Comparison of ENCODE assay signal across 16 cellular contexts in the genomic region with DNA sequence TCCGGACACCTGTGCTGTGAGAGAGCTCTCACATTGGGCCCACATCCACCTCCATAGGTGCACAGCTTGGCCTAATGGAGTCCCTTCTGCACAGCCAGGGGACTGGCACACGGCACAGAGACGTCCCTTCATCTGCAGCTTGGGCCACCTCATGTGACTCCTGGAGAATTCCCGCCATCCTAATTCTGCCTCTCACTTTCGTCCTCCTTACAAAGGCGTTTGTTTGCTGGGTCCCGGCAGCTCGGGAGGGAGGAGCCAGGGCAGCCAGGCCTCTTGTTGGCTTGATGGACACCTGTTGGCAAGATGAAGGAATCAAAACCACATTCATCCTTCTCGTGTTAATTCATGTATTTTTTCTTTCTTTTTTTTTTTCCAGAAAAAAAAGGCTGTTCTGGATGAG.
"Had no signal": no experiment of that assay in that cellular context is flagged by ENCODE, and none has a peak within 500 bp of the region (broad histone marks: within the 10 kb centered on the region; RNA-seq: fewer than 3 reads in every experiment).

No MANE protein-coding gene starts in this region.

- ATAC-seq: activated CD4-positive, alpha-beta T cell treated with anti-CD3 and anti-CD28 coated beads for 36 hours; activated T-helper 17 cell treated with anti-CD3 and anti-CD28 coated beads, Interleukin-2, amount 50 U/mL, for 72 hours; foreskin keratinocyte; stimulated activated naive CD8-positive, alpha-beta T cell treated with anti-CD3 and anti-CD28 coated beads, Interleukin-15, Interleukin-2, amounts not matched to agents 100 U/mL and 50 U/mL, for 24 hours had no signal

- H3K27ac ChIP-seq: foreskin keratinocyte, left ventricle myocardium inferior, right atrium auricular region, vagina had no signal

- H3K9me3 Mint-ChIP-seq: activated CD4-positive, alpha-beta memory T cell treated with anti-CD3 and anti-CD28 coated beads for 36 hours; activated naive CD8-positive, alpha-beta T cell treated with anti-CD3 and anti-CD28 coated beads, Interleukin-2, amount 10 ng/mL, durations not matched to agents 7 days and 5 days; activated T-helper 17 cell treated with anti-CD3 and anti-CD28 coated beads, Interleukin-2, amount 50 U/mL, for 72 hours; brain had no signal

- H3K4me1 ChIP-seq: foreskin keratinocyte, prostate gland, tibial nerve, vagina had no signal

- H3K4me3 Mint-ChIP-seq: activated CD4-positive, alpha-beta memory T cell treated with anti-CD3 and anti-CD28 coated beads for 36 hours; activated CD4-positive, alpha-beta T cell treated with anti-CD3 and anti-CD28 coated beads for 36 hours; activated naive CD8-positive, alpha-beta T cell treated with anti-CD3 and anti-CD28 coated beads, Interleukin-2, amount 10 ng/mL, durations not matched to agents 7 days and 5 days; activated T-helper 17 cell treated with anti-CD3 and anti-CD28 coated beads, Interleukin-2, amount 50 U/mL, for 72 hours; brain had no signal

- H3K4me1 Mint-ChIP-seq: activated CD4-positive, alpha-beta T cell treated with anti-CD3 and anti-CD28 coated beads for 36 hours; activated naive CD8-positive, alpha-beta T cell treated with anti-CD3 and anti-CD28 coated beads, Interleukin-2, amount 10 ng/mL, durations not matched to agents 7 days and 5 days; activated T-helper 17 cell treated with anti-CD3 and anti-CD28 coated beads, Interleukin-2, amount 50 U/mL, for 72 hours had no signal

- H3K9me3 ChIP-seq: left ventricle myocardium inferior, prostate gland, right atrium auricular region, tibial nerve, vagina had no signal

- H3K27me3 ChIP-seq: foreskin keratinocyte, right atrium auricular region, tibial nerve, vagina had no signal

- H3K4me3 ChIP-seq: left ventricle myocardium inferior, prostate gland, right atrium auricular region, tibial nerve, vagina had no signal

- H3K27ac Mint-ChIP-seq: activated CD4-positive, alpha-beta memory T cell treated with anti-CD3 and anti-CD28 coated beads for 36 hours; activated CD4-positive, alpha-beta T cell treated with anti-CD3 and anti-CD28 coated beads for 36 hours; activated naive CD8-positive, alpha-beta T cell treated with anti-CD3 and anti-CD28 coated beads, Interleukin-2, amount 10 ng/mL, durations not matched to agents 7 days and 5 days; activated T-helper 17 cell treated with anti-CD3 and anti-CD28 coated beads, Interleukin-2, amount 50 U/mL, for 72 hours had no signal

- DNase-seq: activated CD4-positive, alpha-beta memory T cell treated with anti-CD3 and anti-CD28 coated beads for 36 hours; activated CD4-positive, alpha-beta T cell treated with anti-CD3 and anti-CD28 coated beads for 36 hours; activated naive CD4-positive, alpha-beta T cell; activated naive CD8-positive, alpha-beta T cell treated with anti-CD3 and anti-CD28 coated beads, Interleukin-2, amount 10 ng/mL, durations not matched to agents 7 days and 5 days; anterior cingulate cortex; caudate nucleus; foreskin keratinocyte; hypothalamus; left ventricle myocardium inferior; stimulated activated naive CD8-positive, alpha-beta T cell treated with anti-CD3 and anti-CD28 coated beads, Interleukin-15, Interleukin-2, amounts not matched to agents 100 U/mL and 50 U/mL, for 24 hours had no signal

- H3K27me3 Mint-ChIP-seq: activated CD4-positive, alpha-beta memory T cell treated with anti-CD3 and anti-CD28 coated beads for 36 hours; activated CD4-positive, alpha-beta T cell treated with anti-CD3 and anti-CD28 coated beads for 36 hours; activated naive CD8-positive, alpha-beta T cell treated with anti-CD3 and anti-CD28 coated beads, Interleukin-2, amount 10 ng/mL, durations not matched to agents 7 days and 5 days; activated T-helper 17 cell treated with anti-CD3 and anti-CD28 coated beads, Interleukin-2, amount 50 U/mL, for 72 hours; brain had no signal
